In the genomic region with DNA sequence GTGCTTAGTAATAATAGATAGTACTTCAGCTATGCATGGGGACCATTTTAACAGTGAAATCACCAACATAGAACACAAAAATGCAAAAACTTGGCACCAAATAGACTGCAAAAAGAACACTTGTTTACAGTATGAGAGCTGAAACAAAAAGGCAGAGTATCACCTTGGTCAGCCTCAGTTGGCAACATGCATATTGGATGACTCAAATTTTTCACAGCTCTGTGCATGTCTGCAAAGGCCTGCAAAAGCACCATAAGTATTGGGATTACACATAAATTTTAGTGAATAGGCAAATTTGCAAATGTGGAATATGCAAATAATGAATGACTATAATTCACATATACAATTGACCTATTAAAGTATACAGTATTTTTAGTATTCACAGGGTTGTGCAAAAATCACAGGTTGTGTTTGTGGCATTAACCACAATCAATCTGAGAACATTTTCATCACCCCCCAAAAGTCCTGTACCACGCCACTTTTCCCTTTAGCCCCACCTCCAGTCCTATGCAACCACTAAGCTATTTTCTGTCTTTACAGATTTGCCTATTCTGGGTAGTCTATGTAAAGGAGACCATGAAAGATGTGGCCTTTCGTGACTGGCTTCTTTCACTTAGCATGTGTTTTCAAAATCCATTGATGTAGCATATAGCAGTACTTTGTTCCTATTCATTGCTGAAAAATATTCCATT, we compare ENCODE assay signal across 1 cellular context.
TF ChIP-seq lines count a peak whose summit lies in the region.

No MANE protein-coding gene starts in this region.

TF ChIP-seq in IMR-90, 13 proteins besides CTCF, POLR2A, EP300 and RAD21:
- TF ChIP-seq, protein P1, sequence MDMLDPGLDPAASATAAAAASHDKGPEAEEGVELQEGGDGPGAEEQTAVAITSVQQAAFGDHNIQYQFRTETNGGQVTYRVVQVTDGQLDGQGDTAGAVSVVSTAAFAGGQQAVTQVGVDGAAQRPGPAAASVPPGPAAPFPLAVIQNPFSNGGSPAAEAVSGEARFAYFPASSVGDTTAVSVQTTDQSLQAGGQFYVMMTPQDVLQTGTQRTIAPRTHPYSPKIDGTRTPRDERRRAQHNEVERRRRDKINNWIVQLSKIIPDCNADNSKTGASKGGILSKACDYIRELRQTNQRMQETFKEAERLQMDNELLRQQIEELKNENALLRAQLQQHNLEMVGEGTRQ (IDR thresholded peaks at IDR 0.05; ENCODE audit: low read depth, low read length), result no peak
- no peak for TF ChIP-seq FOS (IDR thresholded peaks at IDR 0.05; ENCODE audit: low read depth, low read length)
- no peak for TF ChIP-seq RFX5 (IDR thresholded peaks at IDR 0.05; ENCODE audit: low read depth, low read length)
- TF ChIP-seq RCOR1 (IDR thresholded peaks at IDR 0.05; ENCODE audit: insufficient replicate concordance, low read length), result no peak
- TF ChIP-seq MXI1 (IDR thresholded peaks at IDR 0.05; ENCODE audit: borderline replicate concordance, low read depth, low read length), result no peak
- no peak for TF ChIP-seq SMC3 (IDR thresholded peaks at IDR 0.05; ENCODE audit: low read depth, low read length)
- TF ChIP-seq NFE2L2 (IDR thresholded peaks at IDR 0.05; ENCODE audit: low read depth, low read length), result no peak
- TF ChIP-seq CEBPB (IDR thresholded peaks at IDR 0.05; ENCODE audit: low read depth, low read length), result no peak
- no peak for TF ChIP-seq MAZ (IDR thresholded peaks at IDR 0.05; ENCODE audit: borderline replicate concordance, low read depth, low read length)
- TF ChIP-seq CHD1 (IDR thresholded peaks at IDR 0.05; ENCODE audit: low read depth, low read length), result no peak
- TF ChIP-seq BHLHE40 (IDR thresholded peaks at IDR 0.05; ENCODE audit: low read depth, low read length), result no peak
TF ChIP-seq in IMR-90: peak in this region for 0.
